In the genomic region with DNA sequence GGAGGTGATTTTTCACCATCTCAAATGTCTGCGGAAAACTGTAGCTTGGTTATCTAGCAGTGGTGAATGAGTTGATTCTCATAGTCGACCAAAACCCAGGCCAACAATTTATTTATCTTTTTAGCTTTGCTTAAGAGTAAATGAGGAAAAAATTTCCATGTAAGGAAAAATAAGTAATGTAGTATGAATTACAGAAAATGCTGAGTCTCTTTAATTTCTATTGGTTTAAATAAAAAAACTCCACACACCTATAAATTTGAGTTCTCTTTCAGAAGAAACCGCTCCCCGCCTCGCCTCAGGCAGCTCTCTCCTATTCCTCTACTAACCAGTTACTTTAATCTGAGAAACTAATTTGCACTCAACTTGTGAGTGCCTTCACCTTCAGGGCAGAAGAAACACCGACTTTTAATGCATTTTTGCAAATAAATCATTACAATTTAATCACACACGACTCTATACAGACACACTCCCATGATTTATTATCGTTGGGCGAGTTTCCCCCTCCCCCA, we compare ENCODE assay signal across 8 cellular contexts. TPM values are rescaled to one million over a fixed set of nuclear protein-coding genes. Genes with fewer than 3 reads are reported as not detected.
DNase-seq lines count a peak whose midpoint lies in the region; ATAC-seq and TF ChIP-seq lines count a peak whose summit lies in the region.

No MANE protein-coding gene starts in this region.

- H3K27me3 ChIP-seq in CD4-positive, alpha-beta T cell (ENCODE audit: control insufficient read depth, insufficient read depth, low read length) = peaks cover 51% of the 10 kb centered on the region
- H3K27me3 ChIP-seq in H7 (ENCODE audit: control insufficient read depth, insufficient read depth, low read length) = peaks cover 49% of the 10 kb centered on the region
- peaks cover 51% of the 10 kb centered on the region for H3K27me3 ChIP-seq in iPS-15b (ENCODE audit: control insufficient read depth, insufficient read depth, low read length)
- H3K27me3 ChIP-seq in thoracic aorta (replicated peaks; ENCODE audit: insufficient read depth) = no peaks in the 10 kb centered on the region

- H3K4me3 ChIP-seq in H7 (ENCODE audit: insufficient read depth, low read depth, low read length) (peak overlapping the region; percentile 82), iPS-15b (ENCODE audit: low read depth, low read length) (peak overlapping the region; percentile 96), thoracic aorta (peak overlapping the region; percentile 95)

- peaks cover 2% of the 10 kb centered on the region for H3K4me1 ChIP-seq in iPS-15b (ENCODE audit: control insufficient read depth, insufficient read depth, low read length)
- peaks cover 8 to 40% of the 10 kb centered on the region in 2 donors for H3K4me1 ChIP-seq in thoracic aorta (ENCODE audit: control insufficient read depth in 1 of 2, low read depth in 2 of 2)

- no peaks in the 10 kb centered on the region for H3K36me3 ChIP-seq in H7 (replicated peaks; ENCODE audit: control insufficient read depth, insufficient read depth, low read length)
- H3K36me3 ChIP-seq in iPS-15b (ENCODE audit: control insufficient read depth, insufficient read depth, low read length) = no peaks in the 10 kb centered on the region
- H3K36me3 ChIP-seq in thoracic aorta = no peaks in the 10 kb centered on the region

- peak overlapping the region; percentile 96 for H3K4me3 Mint-ChIP-seq in CD4-positive, alpha-beta T cell
- peak overlapping the region; percentile 99 for H3K4me3 Mint-ChIP-seq in activated CD4-positive, alpha-beta memory T cell treated with anti-CD3 and anti-CD28 coated beads for 36 hours

- peaks cover 36% of the 10 kb centered on the region for H3K36me3 Mint-ChIP-seq in CD4-positive, alpha-beta T cell (ENCODE audit: low read depth)
- peaks cover 25% of the 10 kb centered on the region for H3K36me3 Mint-ChIP-seq in activated CD4-positive, alpha-beta memory T cell treated with anti-CD3 and anti-CD28 coated beads for 36 hours

- TF ChIP-seq CTCF in CD4-positive, alpha-beta T cell (IDR thresholded peaks at IDR 0.05) = no peak
- TF ChIP-seq CTCF in thoracic aorta (IDR thresholded peaks at IDR 0.05) = no peak

- intact Hi-C loops in CD4-positive, alpha-beta T cell (cut with DNase I, micrococcal nuclease) = no loop called here
- intact Hi-C loops in activated CD4-positive, alpha-beta memory T cell treated with anti-CD3 and anti-CD28 coated beads for 36 hours (cut with micrococcal nuclease) = loop anchor here (1.0 to 10.0 kb wide), 5 partner anchors 15 to 533 kb away; a partner anchor contains a TSS

- peak; percentile 16 for ATAC-seq in CD4-positive, alpha-beta T cell (ENCODE audit: poor library complexity)
- no peak for ATAC-seq in thoracic aorta (ENCODE audit: insufficient number of reproducible peaks, low FRiP score, low read depth)
- ATAC-seq in GM19467 (IDR thresholded peaks at IDR 0.05; ENCODE audit: unreplicated experiment) = no peak
- no peak for ATAC-seq in GM19463 (IDR thresholded peaks at IDR 0.05; ENCODE audit: unreplicated experiment)

- peaks cover 52% of the 10 kb centered on the region for H3K27me3 Mint-ChIP-seq in CD4-positive, alpha-beta T cell
- peaks cover 41% of the 10 kb centered on the region for H3K27me3 Mint-ChIP-seq in activated CD4-positive, alpha-beta memory T cell treated with anti-CD3 and anti-CD28 coated beads for 36 hours

- H3K9me3 ChIP-seq in CD4-positive, alpha-beta T cell (ENCODE audit: control insufficient read depth, low read length) = peaks cover 4% of the 10 kb centered on the region
- H3K9me3 ChIP-seq in iPS-15b (ENCODE audit: control insufficient read depth, insufficient read depth, low read length) (no peaks in the 10 kb centered on the region), thoracic aorta (no peaks in the 10 kb centered on the region)

- peak overlapping the region; percentile 72 for H3K27ac Mint-ChIP-seq in CD4-positive, alpha-beta T cell
- H3K27ac Mint-ChIP-seq in activated CD4-positive, alpha-beta memory T cell treated with anti-CD3 and anti-CD28 coated beads for 36 hours = peak overlapping the region; percentile 77

- peaks cover 77% of the 10 kb centered on the region for H3K4me1 Mint-ChIP-seq in CD4-positive, alpha-beta T cell (ENCODE audit: low read depth)
- peaks cover 60% of the 10 kb centered on the region for H3K4me1 Mint-ChIP-seq in activated CD4-positive, alpha-beta memory T cell treated with anti-CD3 and anti-CD28 coated beads for 36 hours (ENCODE audit: low read depth)

- CTCF ChIA-PET in CD4-positive, alpha-beta T cell (lab: Charles Lee) = interaction anchor here (1.3 kb wide), 1 partner anchor 9 kb away, joined by 3 read pairs; no protein-coding TSS in a partner anchor
- CTCF ChIA-PET in activated CD4-positive, alpha-beta memory T cell treated with anti-CD3 and anti-CD28 coated beads for 36 hours (lab: Charles Lee) = interaction anchor here (1.2 to 1.4 kb wide), 2 partner anchors 13 to 203 kb away, joined by 4 to 5 read pairs; no protein-coding TSS in a partner anchor

- POLR2A ChIA-PET in CD4-positive, alpha-beta T cell (lab: Charles Lee) = interaction anchor here (0.6 to 2.5 kb wide), 11 partner anchors 9 to 1555 kb away, joined by 3 to 10 read pairs (median 4); a partner anchor contains a TSS
- POLR2A ChIA-PET in activated CD4-positive, alpha-beta memory T cell treated with anti-CD3 and anti-CD28 coated beads for 36 hours (lab: Charles Lee) = interaction anchor here (0.6 to 1.7 kb wide), 3 partner anchors 9 to 14 kb away, joined by 3 to 4 read pairs (median 3); no protein-coding TSS in a partner anchor

- DNase-seq in CD4-positive, alpha-beta T cell = no peak
- DNase-seq in H7 (no peak), thoracic aorta (ENCODE audit: low spot score) (no peak), AG08396 (ENCODE audit: low spot score) (no peak)
- DNase-seq in activated CD4-positive, alpha-beta memory T cell treated with anti-CD3 and anti-CD28 coated beads for 36 hours = peak; percentile 9

- H3K9me3 Mint-ChIP-seq in CD4-positive, alpha-beta T cell = peaks cover 10% of the 10 kb centered on the region
- peaks cover 16% of the 10 kb centered on the region for H3K9me3 Mint-ChIP-seq in activated CD4-positive, alpha-beta memory T cell treated with anti-CD3 and anti-CD28 coated beads for 36 hours

- no peak overlapping the region for H3K9ac ChIP-seq in iPS-15b (ENCODE audit: low read depth, low read length)

- H3K27ac ChIP-seq in CD4-positive, alpha-beta T cell (ENCODE audit: low read depth, low read length) = no peak overlapping the region
- H3K27ac ChIP-seq in thoracic aorta = peak overlapping the region in 1 of 2 donors; percentile 60

RNA-seq across cellular contexts. Expression of a gene that starts 0.5 kb away (rescaled TPM):
- 10 to 100 TPM; 22.3 to 24.6 TPM for total RNA-seq in CD4-positive, alpha-beta T cell
- total RNA-seq in H7 (2014; rRNA removed; shearing (Covaris generic)) = 21.7 and 26.9 TPM in 2 replicates
- 10 to 100 TPM; 39.4 to 43.8 TPM for total RNA-seq in activated CD4-positive, alpha-beta memory T cell treated with anti-CD3 and anti-CD28 coated beads for 36 hours
- total RNA-seq in thoracic aorta = 10 to 100 TPM; 26.6 to 39.5 TPM

RNA-seq across cellular contexts. Expression of a gene that starts 3.1 kb away (rescaled TPM):
- total RNA-seq in CD4-positive, alpha-beta T cell = not detected
- not detected in 2 replicates for total RNA-seq in H7 (2014; rRNA removed; shearing (Covaris generic))
- total RNA-seq in activated CD4-positive, alpha-beta memory T cell treated with anti-CD3 and anti-CD28 coated beads for 36 hours = not detected
- total RNA-seq in thoracic aorta = 10 to 100 TPM in 1 of 2 donors, under 1 TPM in 1; 0.35 to 12.3 TPM
